Comparison of ENCODE assay signal across 18 cellular contexts in the genomic region with DNA sequence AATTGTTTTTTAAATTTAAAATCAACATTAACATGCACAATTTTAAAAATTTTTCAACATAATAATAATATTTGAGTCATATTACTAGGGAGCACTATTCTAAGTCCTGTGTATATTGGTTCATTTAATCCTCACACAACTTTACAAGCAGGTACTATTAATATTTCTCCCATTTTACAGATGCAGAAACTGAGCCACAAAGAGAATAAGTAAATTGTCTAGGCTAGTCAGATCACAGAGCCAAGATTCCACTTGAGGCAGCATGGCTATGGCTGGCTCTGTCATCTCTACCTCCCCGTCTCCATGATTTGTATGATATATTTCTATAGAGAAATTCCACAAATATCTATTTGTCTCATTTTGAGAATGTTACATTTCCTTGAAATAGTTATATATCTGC.
"Had no signal": no experiment of that assay in that cellular context is flagged by ENCODE, and none has a peak within 500 bp of the region (broad histone marks: within the 10 kb centered on the region; RNA-seq: fewer than 3 reads in every experiment).

No MANE protein-coding gene starts in this region.

- H3K27ac Mint-ChIP-seq: T-helper 1 cell treated with Interleukin-12 subunit alpha and Interleukin-12 subunit beta and Interleukin-4 antibody, amounts not matched to agents 30 μg/mL and 1 μg/mL, for 36 hours had no signal

- H3K4me3 ChIP-seq: adrenal gland, gastrocnemius medialis, left lung, thyroid gland had no signal

- ATAC-seq: gastrocnemius medialis, heart right ventricle had no signal

- H3K9me3 ChIP-seq: adrenal gland, gastrocnemius medialis, heart right ventricle, left lung, thyroid gland had no signal

- H3K27ac ChIP-seq: gastrocnemius medialis, heart right ventricle, thyroid gland had no signal

- H3K9me3 Mint-ChIP-seq: neural crest cell; T-helper 1 cell treated with Interleukin-12 subunit alpha and Interleukin-12 subunit beta and Interleukin-4 antibody, amounts not matched to agents 30 μg/mL and 1 μg/mL, for 36 hours had no signal

- DNase-seq: activated naive CD4-positive, alpha-beta T cell; activated T-cell treated with anti-CD3 and anti-CD28 coated beads, Interleukin-2, amount 50 U/mL, for 48 hours; central memory CD4-positive, alpha-beta T cell; cortex of kidney; effector memory CD4-positive, alpha-beta T cell; gastrocnemius medialis; heart right ventricle; islet precursor cell; left lung; mesendoderm; retina; stimulated activated CD4-positive, alpha-beta T cell treated with anti-CD3 and anti-CD28 coated beads, Interleukin-15, amount 100 ng/mL, for 24 hours; stimulated activated CD4-positive, alpha-beta T cell treated with anti-CD3 and anti-CD28 coated beads, Interleukin-4, amount 100 ng/mL, for 24 hours; thyroid gland had no signal

- FAIRE-seq: urothelium cell line had no signal

- H3K4me3 Mint-ChIP-seq: neural crest cell; T-helper 1 cell treated with Interleukin-12 subunit alpha and Interleukin-12 subunit beta and Interleukin-4 antibody, amounts not matched to agents 30 μg/mL and 1 μg/mL, for 36 hours had no signal

- H3K27me3 ChIP-seq: adrenal gland, gastrocnemius medialis, heart right ventricle, left lung, thyroid gland had no signal
